8 cellular contexts compared by ENCODE assay signal in genomic region chr9:73204910-73205309, GRCh38.
"Had no signal": no experiment of that assay in that cellular context is flagged by ENCODE, and none has a peak within 500 bp of the region (broad histone marks: within the 10 kb centered on the region; RNA-seq: fewer than 3 reads in every experiment).

No MANE protein-coding gene starts in this region.

- H3K27ac ChIP-seq: GM23248, KMS-11 had no signal

- DNase-seq: GM23248, GOT3, H9, HCEC 1CT, IMR-90, KBM-7 had no signal

- H3K4me3 Mint-ChIP-seq: H9 had no signal

- H3K4me2 ChIP-seq: KMS-11 had no signal

- H3K4me3 ChIP-seq: GM23248 had no signal

- FAIRE-seq: HTR-8/SVneo had no signal

- H3K9ac ChIP-seq: GM23248, KMS-11 had no signal

- H3K9me3 Mint-ChIP-seq: H9 had no signal

- H3K27ac Mint-ChIP-seq: H9 had no signal

- H2AFZ ChIP-seq: GM23248 had no signal
